In the genomic region with DNA sequence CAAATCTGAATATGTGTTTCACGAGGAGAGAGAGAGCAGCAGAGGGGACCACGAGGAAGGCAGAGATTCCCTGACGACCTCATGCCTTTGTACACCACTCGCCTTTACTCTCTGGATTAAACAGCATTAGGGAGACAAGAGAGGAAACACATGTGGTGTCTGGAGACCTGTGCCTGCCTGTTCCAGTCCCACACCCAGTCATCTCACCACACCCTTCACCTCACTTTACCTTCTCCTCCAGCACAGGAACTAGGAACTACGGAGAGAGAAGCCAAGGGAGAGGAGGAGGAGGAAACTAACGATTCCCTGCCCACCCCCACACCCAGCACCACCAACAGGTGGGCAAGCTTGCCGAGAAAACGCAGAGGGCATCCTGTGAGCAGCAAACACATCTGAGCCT, we compare ENCODE assay signal across 3 cellular contexts. TPM values are rescaled to one million over a fixed set of nuclear protein-coding genes. Genes with fewer than 3 reads are reported as not detected.
"Had no signal": no experiment of that assay in that cellular context is flagged by ENCODE, and none has a peak within 500 bp of the region (broad histone marks: within the 10 kb centered on the region; RNA-seq: fewer than 3 reads in every experiment).

No MANE protein-coding gene starts in this region.

RNA-seq across cellular contexts. Expression of a gene that starts 1.0 kb away (rescaled TPM):
- total RNA-seq: M059J, SJCRH30 had no signal

RNA-seq across cellular contexts. Expression of a gene that starts 25.8 kb away (rescaled TPM):
- total RNA-seq: M059J, Right ventricle myocardium inferior had no signal
